In genomic region chr4:90357117-90357710, GRCh38 we compare ENCODE assay signal across 8 cellular contexts.
DNase-seq lines count a peak whose midpoint lies in the region; ATAC-seq, FAIRE-seq and TF ChIP-seq lines count a peak whose summit lies in the region.

No MANE protein-coding gene starts in this region.

- H3K4me1 ChIP-seq in ACC112 (ENCODE audit: control insufficient read depth, insufficient read depth, low read length, unreplicated experiment): peaks cover 5% of the 10 kb centered on the region
- H3K4me1 ChIP-seq in kidney (ENCODE audit: control insufficient read depth in 1 of 2, insufficient read depth in 1 of 2, low read depth in 1 of 2, low read length in 2 of 2): no peaks in the 10 kb centered on the region

- H3K9ac ChIP-seq in kidney (ENCODE audit: low read length in 2 of 2): no peak overlapping the region

- no peaks in the 10 kb centered on the region for H3K79me2 ChIP-seq in ACC112 (ENCODE audit: control insufficient read depth, insufficient read depth, low read length, unreplicated experiment)

- intact Hi-C loops in kidney (cut with DNase I): no loop called here

- H3K27ac ChIP-seq in ACC112 (ENCODE audit: low read depth, low read length): no peak overlapping the region
- H3K27ac ChIP-seq in kidney (ENCODE audit: low read depth in 2 of 2, low read length in 2 of 2): no peak overlapping the region

- in situ Hi-C loops in GM13976 (cut with MboI; ENCODE audit: low sequenced_read_pairs, unreplicated experiment): no loop called here

- H3K4me1 Mint-ChIP-seq in WTC11: no peaks in the 10 kb centered on the region; the same call in 1 of the 2 replicates
- H3K4me1 Mint-ChIP-seq in stimulated activated naive CD8-positive, alpha-beta T cell treated with anti-CD3 and anti-CD28 coated beads, Interleukin-15, amount 100 ng/mL, for 72 hours: no peaks in the 10 kb centered on the region

- no peaks in the 10 kb centered on the region for H3K9me3 Mint-ChIP-seq in WTC11
- no peaks in the 10 kb centered on the region for H3K9me3 Mint-ChIP-seq in stimulated activated naive CD8-positive, alpha-beta T cell treated with anti-CD3 and anti-CD28 coated beads, Interleukin-15, amount 100 ng/mL, for 72 hours

- no peaks in the 10 kb centered on the region for H3K27me3 ChIP-seq in ACC112 (ENCODE audit: insufficient read depth, low read length)

- H3K36me3 Mint-ChIP-seq in WTC11: no peaks in the 10 kb centered on the region

- CTCF ChIA-PET in WTC11 (lab: Charles Lee): no interaction called here

- ATAC-seq in WTC11 (peak; percentile 63), GM21529 (IDR thresholded peaks at IDR 0.05; ENCODE audit: unreplicated experiment) (no peak)
- no peak for ATAC-seq in stimulated activated naive CD8-positive, alpha-beta T cell treated with anti-CD3 and anti-CD28 coated beads, Interleukin-15, amount 100 ng/mL, for 72 hours

- H3K9me3 ChIP-seq in kidney (ENCODE audit: control insufficient read depth in 1 of 2, low read length in 2 of 2): no peaks in the 10 kb centered on the region

- POLR2A ChIA-PET in WTC11 (lab: Charles Lee): no interaction called here

- DNase-seq in GM13976 (ENCODE audit: low spot score) (peak; percentile 23), NCI-H1048 (lab: John Stamatoyannopoulos, UW) (peak; percentile 1), WTC11 (ENCODE audit: low spot score) (no peak), kidney (no peak)
- no peak for DNase-seq in activated CD4-positive, alpha-beta T cell treated with anti-CD3 and anti-CD28 coated beads, Interleukin-2, amount 50 U/mL, for 1 hour
- no peak for DNase-seq in stimulated activated naive CD8-positive, alpha-beta T cell treated with anti-CD3 and anti-CD28 coated beads, Interleukin-15, amount 100 ng/mL, for 72 hours

- TF ChIP-seq CTCF in GM13976 (IDR thresholded peaks at IDR 0.05; ENCODE audit: borderline replicate concordance, control extremely low read depth, extremely low read depth, insufficient read depth, missing control alignments) (peak; percentile 35), WTC11 (IDR thresholded peaks at IDR 0.05) (peak; percentile 36; the same call in 1 of the 2 replicates), kidney (IDR thresholded peaks at IDR 0.05; ENCODE audit: borderline replicate concordance, extremely low read depth, insufficient read depth) (peak; percentile 43)

- H3K4me3 ChIP-seq in ACC112 (ENCODE audit: low read depth, low read length): peak overlapping the region; percentile 10
- H3K4me3 ChIP-seq in kidney (ENCODE audit: low read length in 2 of 2): no peak overlapping the region

- H2AFZ ChIP-seq in ACC112 (ENCODE audit: low read length, unreplicated experiment): peak overlapping the region; percentile 79

- FAIRE-seq in kidney (lab: Jason Lieb, UNC): peak; percentile 49

- H3K4me3 Mint-ChIP-seq in WTC11: no peak overlapping the region
- H3K4me3 Mint-ChIP-seq in stimulated activated naive CD8-positive, alpha-beta T cell treated with anti-CD3 and anti-CD28 coated beads, Interleukin-15, amount 100 ng/mL, for 72 hours: no peak overlapping the region

- H3K27me3 Mint-ChIP-seq in WTC11 (ENCODE audit: low read depth): no peaks in the 10 kb centered on the region; the same call in 1 of the 2 replicates
- H3K27me3 Mint-ChIP-seq in stimulated activated naive CD8-positive, alpha-beta T cell treated with anti-CD3 and anti-CD28 coated beads, Interleukin-15, amount 100 ng/mL, for 72 hours: no peaks in the 10 kb centered on the region

- no peaks in the 10 kb centered on the region for H3K36me3 ChIP-seq in ACC112 (ENCODE audit: insufficient read depth, low read length)
- no peaks in the 10 kb centered on the region for H3K36me3 ChIP-seq in kidney (ENCODE audit: control insufficient read depth in 1 of 2, insufficient read depth in 2 of 2, low read length in 2 of 2)

- peak overlapping the region; percentile 85; the same call in 1 of the 2 replicates for H3K27ac Mint-ChIP-seq in WTC11
- no peak overlapping the region for H3K27ac Mint-ChIP-seq in stimulated activated naive CD8-positive, alpha-beta T cell treated with anti-CD3 and anti-CD28 coated beads, Interleukin-15, amount 100 ng/mL, for 72 hours

TF ChIP-seq in WTC11, 78 proteins besides CTCF, POLR2A, EP300 and RAD21:
- no peak for TF ChIP-seq NFYB (CRISPR knock-in tag; conservative IDR thresholded peaks at IDR 0.05; ENCODE audit: low read depth)
- TF ChIP-seq KAT7 (CRISPR knock-in tag; IDR thresholded peaks at IDR 0.05; ENCODE audit: borderline replicate concordance): no peak
- no peak for TF ChIP-seq AFF4 (CRISPR knock-in tag; IDR thresholded peaks at IDR 0.05; ENCODE audit: borderline replicate concordance)

Comparison
In these comparisons a context has a peak if more than half of its experiments do, and no peak if none do; other contexts are left out.
1. DNase-seq: peak in GM13976 (single experiment) and NCI-H1048 (single experiment); none in WTC11 (single experiment), kidney (single experiment), activated CD4-positive, alpha-beta T cell treated with anti-CD3 and anti-CD28 coated beads, Interleukin-2, amount 50 U/mL, for 1 hour (single experiment) and stimulated activated naive CD8-positive, alpha-beta T cell treated with anti-CD3 and anti-CD28 coated beads, Interleukin-15, amount 100 ng/mL, for 72 hours (0 of 2).
2. Peak in every context shown above with its lines, with median percentiles within 50 percentile points of each other: CTCF ChIP-seq.